25 cellular contexts compared by ENCODE assay signal in genomic region chr20:48709292-48709691, GRCh38.
DNase-seq lines count a peak whose midpoint lies in the region; ATAC-seq, FAIRE-seq and TF ChIP-seq lines count a peak whose summit lies in the region.
"Had no signal": no experiment of that assay in that cellular context is flagged by ENCODE, and none has a peak within 500 bp of the region (broad histone marks: within the 10 kb centered on the region; RNA-seq: fewer than 3 reads in every experiment).

No MANE protein-coding gene starts in this region.

- H4K20me1 ChIP-seq in K562 (replicated peaks; ENCODE audit: control insufficient read depth, insufficient read depth, low read length): peaks cover 9% of the 10 kb centered on the region

- H3K79me2 ChIP-seq in K562 (ENCODE audit: control insufficient read depth, insufficient read depth, low read length): no peaks in the 10 kb centered on the region
- peaks cover 2% of the 10 kb centered on the region for H3K79me2 ChIP-seq in mesendoderm (ENCODE audit: control insufficient read depth, insufficient read depth, low read length)
- H3K79me2 ChIP-seq: hepatocyte had no signal

- DNase-seq in activated T-cell treated with anti-CD3 and anti-CD28 coated beads, Interleukin-2, amount 50 U/mL, for 72 hours: no peak
- no peak for DNase-seq in activated T-cell treated with anti-CD3 and anti-CD28 coated beads, Interleukin-2, amount 50 U/mL, for 48 hours
- DNase-seq in K562 (ENCODE audit: extremely low read depth in 1 of 4, low spot score in 3 of 4): no peak
- DNase-seq in mesendoderm: no peak
- no peak for DNase-seq in RPMI8226
- DNase-seq: activated CD4-positive, CD25-positive, alpha-beta regulatory T cell treated with anti-CD3 and anti-CD28 coated beads, Interleukin-2, amount 50 U/mL, for 72 hours; activated CD8-positive, alpha-beta memory T cell treated with anti-CD3 and anti-CD28 coated beads for 24 hours; activated naive CD4-positive, alpha-beta T cell treated with Interleukin-2 at 50 U/mL for 16 hours; DMS53; gastrocnemius medialis; NCI-H1105 treated with DMSO at 0.1 percent for 48 hours; NCI-H2081 treated with DMSO at 0.1 percent for 48 hours; NCI-H82; stomach; transverse colon had no signal

- intact Hi-C loops in K562 (cut with micrococcal nuclease): no loop called here

- peaks cover 7 to 17% of the 10 kb centered on the region in 2 donors for H3K36me3 Mint-ChIP-seq in activated T-cell treated with anti-CD3 and anti-CD28 coated beads, Interleukin-2, amount 50 U/mL, for 72 hours (ENCODE audit: insufficient read depth in 2 of 2)

- no peaks in the 10 kb centered on the region for H3K27me3 Mint-ChIP-seq in activated T-cell treated with anti-CD3 and anti-CD28 coated beads, Interleukin-2, amount 50 U/mL, for 72 hours (ENCODE audit: low read depth)
- H3K27me3 Mint-ChIP-seq: dendritic cell treated with granulocyte-macrophage colony-stimulating factor and Interleukin-4, amounts not matched to agents 40 ng/mL and 50 ng/mL, for 4 days had no signal

- no peak overlapping the region for H4K5ac ChIP-seq in mesendoderm (ENCODE audit: low read length)

- no peak overlapping the region for H2AFZ ChIP-seq in K562 (ENCODE audit: low read depth, low read length)
- H2AFZ ChIP-seq: hepatocyte had no signal

- H3K9me3 Mint-ChIP-seq in activated T-cell treated with anti-CD3 and anti-CD28 coated beads, Interleukin-2, amount 50 U/mL, for 72 hours: no peaks in the 10 kb centered on the region
- H3K9me3 Mint-ChIP-seq: dendritic cell treated with granulocyte-macrophage colony-stimulating factor and Interleukin-4, amounts not matched to agents 40 ng/mL and 50 ng/mL, for 4 days had no signal

- no peaks in the 10 kb centered on the region; a peak in 1 of 5 replicates for H3K27me3 ChIP-seq in K562 (ENCODE audit: control insufficient read depth in 2 of 2, insufficient read depth in 2 of 2, low read length in 2 of 2)
- no peaks in the 10 kb centered on the region for H3K27me3 ChIP-seq in mesendoderm (ENCODE audit: insufficient read depth, low read length, poor library complexity)
- H3K27me3 ChIP-seq: gastrocnemius medialis, hepatocyte, SJSA1, stomach, transverse colon had no signal

- no peaks in the 10 kb centered on the region for H3K9me3 ChIP-seq in K562 (replicated peaks; ENCODE audit: control insufficient read depth, insufficient read depth, low read depth, low read length)
- H3K9me3 ChIP-seq: A549, gastrocnemius medialis, SJSA1, stomach, transverse colon had no signal

- no peaks in the 10 kb centered on the region for H3K9me1 ChIP-seq in K562 (ENCODE audit: control insufficient read depth, insufficient read depth, low read length)

- peak overlapping the region; percentile 9 for H3K27ac Mint-ChIP-seq in activated T-cell treated with anti-CD3 and anti-CD28 coated beads, Interleukin-2, amount 50 U/mL, for 72 hours

- peak overlapping the region; percentile 50 for H3K23ac ChIP-seq in mesendoderm (ENCODE audit: low read length)

- H2BK120ac ChIP-seq in mesendoderm (ENCODE audit: low read depth, low read length): no peak overlapping the region

- 31% methylated on average over 12 of the region's 12 CpGs for WGBS in K562 (ENCODE audit: insufficient coverage, low coverage, missing lambda C conversion rate)
- no CpG with 5 or more reads among the region's 12 CpGs for WGBS in mesendoderm (ENCODE audit: extremely low coverage, insufficient coverage, low lambda C conversion rate)

- H3K4me1 Mint-ChIP-seq in activated T-cell treated with anti-CD3 and anti-CD28 coated beads, Interleukin-2, amount 50 U/mL, for 72 hours (ENCODE audit: low read depth): peaks cover 38% of the 10 kb centered on the region

- no peak overlapping the region for H4K8ac ChIP-seq in mesendoderm (ENCODE audit: low read depth, low read length)

- no peak overlapping the region for H2AK5ac ChIP-seq in mesendoderm (ENCODE audit: low read length)

- no peak overlapping the region for H3K4ac ChIP-seq in mesendoderm (ENCODE audit: low read depth, low read length)

- H3K27ac ChIP-seq in K562 (ENCODE audit: extremely low read depth, low read depth, low read length): no peak overlapping the region
- no peak overlapping the region for H3K27ac ChIP-seq in mesendoderm (ENCODE audit: low read depth, low read length)
- peak overlapping the region; percentile 85 for H3K27ac ChIP-seq in temporal lobe (ENCODE audit: low read depth, low read length)
- H3K27ac ChIP-seq: A549, gastrocnemius medialis, hepatocyte, SJSA1, stomach, transverse colon had no signal

- TF ChIP-seq RAD21 in K562 (CRISPR knock-in tag; conservative IDR thresholded peaks at IDR 0.05 in 1 of 2, IDR thresholded peaks at IDR 0.05 in 1 of 2): no peak

- TF ChIP-seq EP300 in K562 (IDR thresholded peaks at IDR 0.05; ENCODE audit: low read length): no peak

- no peaks in the 10 kb centered on the region for H3K36me3 ChIP-seq in K562 (ENCODE audit: control insufficient read depth, insufficient read depth, low read length)
- H3K36me3 ChIP-seq in mesendoderm (ENCODE audit: control insufficient read depth, insufficient read depth, low read length): peaks cover 3% of the 10 kb centered on the region
- H3K36me3 ChIP-seq: gastrocnemius medialis, SJSA1, transverse colon had no signal

- no peak overlapping the region for H2BK15ac ChIP-seq in mesendoderm (replicated peaks; ENCODE audit: low read depth)

- no peak overlapping the region for H3K18ac ChIP-seq in mesendoderm (ENCODE audit: low read length)

- ATAC-seq in activated T-cell treated with anti-CD3 and anti-CD28 coated beads, Interleukin-2, amount 50 U/mL, for 72 hours (replicated peaks in 1 of 2): no peak
- ATAC-seq in K562: no peak; the same call in 2 of the 3 replicates
- ATAC-seq in HG03442 (IDR thresholded peaks at IDR 0.05; ENCODE audit: unreplicated experiment): no peak
- ATAC-seq in GM19463 (IDR thresholded peaks at IDR 0.05; ENCODE audit: unreplicated experiment): no peak
- ATAC-seq: A549, gastrocnemius medialis had no signal

- H3K4me1 ChIP-seq in K562 (replicated peaks in 1 of 2; ENCODE audit: control insufficient read depth in 2 of 2, insufficient read depth in 2 of 2, low read length in 2 of 2): peaks cover 4 to 7% of the 10 kb centered on the region in 2 experiments; a peak in 2 of 5 replicates
- H3K4me1 ChIP-seq in mesendoderm (ENCODE audit: control insufficient read depth, low read depth, low read length): peaks cover 2% of the 10 kb centered on the region
- H3K4me1 ChIP-seq: A549, SJSA1 had no signal

- H2BK5ac ChIP-seq in mesendoderm (ENCODE audit: low read length): no peak overlapping the region

- POLR2A ChIA-PET in K562 (lab: Yijun Ruan, JAX): no interaction called here

- H3K9ac ChIP-seq in K562 (ENCODE audit: insufficient read depth in 1 of 2, low read depth in 2 of 2, low read length in 2 of 2): no peak overlapping the region
- H3K9ac ChIP-seq in mesendoderm (ENCODE audit: low read length): no peak overlapping the region

- no TSS peak for BruUV-seq in K562 (replicated peaks; lab: Mats Ljungman, UMichigan)

- no peak overlapping the region for H3K56ac ChIP-seq in mesendoderm (ENCODE audit: low read length)

- H3K4me3 ChIP-seq in K562: no peak overlapping the region
- no peak overlapping the region for H3K4me3 ChIP-seq in mesendoderm (ENCODE audit: low read length)
- H3K4me3 ChIP-seq: A549, gastrocnemius medialis, hepatocyte, SJSA1, stomach, transverse colon had no signal

- no peak overlapping the region for H3K4me3 Mint-ChIP-seq in activated T-cell treated with anti-CD3 and anti-CD28 coated beads, Interleukin-2, amount 50 U/mL, for 72 hours
- H3K4me3 Mint-ChIP-seq: dendritic cell treated with granulocyte-macrophage colony-stimulating factor and Interleukin-4, amounts not matched to agents 40 ng/mL and 50 ng/mL, for 4 days had no signal

- TF ChIP-seq POLR2A in K562 (conservative IDR thresholded peaks at IDR 0.05): no peak

- no peak for FAIRE-seq in K562 (lab: Jason Lieb, UNC)
- FAIRE-seq: A549, endometrium, H54, TTC549 had no signal

- peaks cover 21% of the 10 kb centered on the region for H3K79me1 ChIP-seq in mesendoderm (ENCODE audit: low read length)

- in situ Hi-C loops in K562 (cut with MboI): no loop called here

- CTCF ChIA-PET in K562 (lab: Yijun Ruan, JAX; ENCODE audit: low intra/inter-chr PET ratio): no interaction called here

- TF ChIP-seq CTCF in K562 (IDR thresholded peaks at IDR 0.05 in 2 of 3, conservative IDR thresholded peaks at IDR 0.05 in 1 of 3; ENCODE audit: insufficient read depth in 2 of 3, low read depth in 1 of 3, low read length in 3 of 3): no peak

- H3K4me2 ChIP-seq in K562 (ENCODE audit: insufficient read depth, low read length) (no peak overlapping the region), mesendoderm (ENCODE audit: low read length) (no peak overlapping the region)
- H3K4me2 ChIP-seq: A549, hepatocyte had no signal

TF ChIP-seq in K562, 482 proteins besides CTCF, POLR2A, EP300 and RAD21 (continues in another document):
- TF ChIP-seq ESRRA (IDR thresholded peaks at IDR 0.05; ENCODE audit: borderline replicate concordance, low read depth) (peak; percentile 60; the same call in 1 of the 2 replicates), ZNF449 (CRISPR knock-in tag; IDR thresholded peaks at IDR 0.05) (no peak), BCOR (IDR thresholded peaks at IDR 0.05) (0 out of 2 replicates have a peak, but pooled peaks have one; percentile 20), SMARCA5 (IDR thresholded peaks at IDR 0.05) (peak; percentile 33; the same call in 1 of the 2 replicates), RB1 (IDR thresholded peaks at IDR 0.05; ENCODE audit: low read depth) (no peak), HNRNPL (IDR thresholded peaks at IDR 0.05; ENCODE audit: low read depth, low read length) (no peak), ETS1 (conservative IDR thresholded peaks at IDR 0.05; ENCODE audit: control insufficient read depth, low read depth, low read length) (no peak)
